In genomic region chr6:81787313-81788068, GRCh38 we compare ENCODE assay signal across 16 cellular contexts. TPM values are rescaled to one million over a fixed set of nuclear protein-coding genes. Genes with fewer than 3 reads are reported as not detected.
DNase-seq lines count a peak whose midpoint lies in the region; ATAC-seq and TF ChIP-seq lines count a peak whose summit lies in the region.
"Had no signal": no experiment of that assay in that cellular context is flagged by ENCODE, and none has a peak within 500 bp of the region (broad histone marks: within the 10 kb centered on the region; RNA-seq: fewer than 3 reads in every experiment).

No MANE protein-coding gene starts in this region.

- CTCF ChIA-PET in RWPE1 (lab: Yijun Ruan, JAX): no interaction called here

- TF ChIP-seq CTCF in fibroblast of lung (conservative IDR thresholded peaks at IDR 0.05 in 1 of 2, IDR thresholded peaks at IDR 0.05 in 1 of 2; ENCODE audit: low read depth in 1 of 2, low read length in 2 of 2) (no peak), RWPE1 (conservative IDR thresholded peaks at IDR 0.05; ENCODE audit: low read depth) (no peak)

- H4K20me1 ChIP-seq in fibroblast of lung (ENCODE audit: control insufficient read depth, extremely low read depth, insufficient read depth, low read length): no peaks in the 10 kb centered on the region

- peak overlapping the region in 1 of 4 experiments; percentile 9 for H3K4me3 ChIP-seq in fibroblast of lung (replicated peaks in 1 of 4; ENCODE audit: control extremely low read depth in 1 of 4, insufficient read depth in 1 of 4, low read depth in 3 of 4, low read length in 4 of 4)
- H3K4me3 ChIP-seq: heart left ventricle, lower lobe of right lung, prostate gland had no signal

- H3K79me2 ChIP-seq in fibroblast of lung (ENCODE audit: control insufficient read depth, insufficient read depth, low read length): no peaks in the 10 kb centered on the region

- H3K27ac ChIP-seq in fibroblast of lung (ENCODE audit: insufficient read depth, low read length) (no peak overlapping the region), RWPE1 (no peak overlapping the region)
- H3K27ac ChIP-seq: heart left ventricle, lower lobe of right lung, prostate gland had no signal

- H3K27me3 ChIP-seq in fibroblast of lung (ENCODE audit: control insufficient read depth, insufficient read depth, low read length): no peaks in the 10 kb centered on the region
- H3K27me3 ChIP-seq: heart left ventricle had no signal

- peak overlapping the region; percentile 13 for H2AFZ ChIP-seq in fibroblast of lung (ENCODE audit: low read length)

- no peaks in the 10 kb centered on the region for H3K36me3 ChIP-seq in fibroblast of lung (ENCODE audit: control insufficient read depth, insufficient read depth, low read length)
- H3K36me3 ChIP-seq: heart left ventricle, lower lobe of right lung, prostate gland had no signal

- no peak overlapping the region for H3K9ac ChIP-seq in fibroblast of lung (ENCODE audit: insufficient read depth, low read length)

- DNase-seq in SHP77 (lab: John Stamatoyannopoulos, UW): peak; percentile 34 to 59
- peak; percentile 66 to 69 for DNase-seq in fibroblast of lung (ENCODE audit: low read depth in 2 of 2)
- DNase-seq in renal cortical epithelial cell (ENCODE audit: low read depth): peak; percentile 67
- DNase-seq in RWPE1 (ENCODE audit: low spot score): no peak
- DNase-seq: activated CD4-positive, alpha-beta T cell treated with anti-CD3 and anti-CD28 coated beads, Interleukin-2, amount 50 U/mL, for 48 hours; dermis blood vessel endothelial cell; heart left ventricle; lower lobe of right lung; MV-4-11; NCI-H526; T-helper 1 cell had no signal

- POLR2A ChIA-PET in RWPE1 (lab: Yijun Ruan, JAX; ENCODE audit: low non-redundant PET): no interaction called here

- ATAC-seq in GM18870 (IDR thresholded peaks at IDR 0.05; ENCODE audit: unreplicated experiment): peak; percentile 56
- no peak for ATAC-seq in GM19467 (IDR thresholded peaks at IDR 0.05; ENCODE audit: unreplicated experiment)
- ATAC-seq in GM21619 (IDR thresholded peaks at IDR 0.05; ENCODE audit: unreplicated experiment): no peak
- no peak for ATAC-seq in GM19397 (IDR thresholded peaks at IDR 0.05; ENCODE audit: unreplicated experiment)

- no peaks in the 10 kb centered on the region for H3K4me1 ChIP-seq in fibroblast of lung (ENCODE audit: control insufficient read depth, extremely low read depth, insufficient read depth, low read length)
- H3K4me1 ChIP-seq: prostate gland had no signal

- H3K4me2 ChIP-seq in fibroblast of lung (ENCODE audit: extremely low read depth, insufficient read depth, low read length): peak overlapping the region; percentile 56

- no peaks in the 10 kb centered on the region for H3K9me3 ChIP-seq in fibroblast of lung (ENCODE audit: control insufficient read depth, insufficient read depth, low read depth, low read length)
- H3K9me3 ChIP-seq: heart left ventricle, lower lobe of right lung, prostate gland had no signal

RNA-seq across cellular contexts. Expression of gene TENT5A, which starts 35.0 kb away (rescaled TPM):
- total RNA-seq in fibroblast of lung: 24.6 and 24.9 TPM in 2 replicates
- polyA plus RNA-seq in fibroblast of lung: 8.3 and 16.6 TPM in 2 replicates
- polyA plus RNA-seq in fibroblast of lung (2012): 6.7 and 12.4 TPM in 2 replicates
- polyA minus RNA-seq in fibroblast of lung (ENCODE audit: low replicate concordance): 1.2 and 6.9 TPM in 2 replicates
- total RNA-seq in renal cortical epithelial cell: 2.6 and 7.3 TPM in 2 replicates
